ENCODE assay signal across 1 cellular context in genomic region chr10:93600861-93601773, GRCh38.
TF ChIP-seq lines count a peak whose summit lies in the region.

TSS of gene RBP4 (minus strand) at chr10:93601235. CDS start at chr10:93601028, 207 bp downstream.

TF ChIP-seq in HepG2, 621 proteins besides CTCF, POLR2A, EP300 and RAD21 (continued from another document and continues in another):
- TF ChIP-seq, protein P1, sequence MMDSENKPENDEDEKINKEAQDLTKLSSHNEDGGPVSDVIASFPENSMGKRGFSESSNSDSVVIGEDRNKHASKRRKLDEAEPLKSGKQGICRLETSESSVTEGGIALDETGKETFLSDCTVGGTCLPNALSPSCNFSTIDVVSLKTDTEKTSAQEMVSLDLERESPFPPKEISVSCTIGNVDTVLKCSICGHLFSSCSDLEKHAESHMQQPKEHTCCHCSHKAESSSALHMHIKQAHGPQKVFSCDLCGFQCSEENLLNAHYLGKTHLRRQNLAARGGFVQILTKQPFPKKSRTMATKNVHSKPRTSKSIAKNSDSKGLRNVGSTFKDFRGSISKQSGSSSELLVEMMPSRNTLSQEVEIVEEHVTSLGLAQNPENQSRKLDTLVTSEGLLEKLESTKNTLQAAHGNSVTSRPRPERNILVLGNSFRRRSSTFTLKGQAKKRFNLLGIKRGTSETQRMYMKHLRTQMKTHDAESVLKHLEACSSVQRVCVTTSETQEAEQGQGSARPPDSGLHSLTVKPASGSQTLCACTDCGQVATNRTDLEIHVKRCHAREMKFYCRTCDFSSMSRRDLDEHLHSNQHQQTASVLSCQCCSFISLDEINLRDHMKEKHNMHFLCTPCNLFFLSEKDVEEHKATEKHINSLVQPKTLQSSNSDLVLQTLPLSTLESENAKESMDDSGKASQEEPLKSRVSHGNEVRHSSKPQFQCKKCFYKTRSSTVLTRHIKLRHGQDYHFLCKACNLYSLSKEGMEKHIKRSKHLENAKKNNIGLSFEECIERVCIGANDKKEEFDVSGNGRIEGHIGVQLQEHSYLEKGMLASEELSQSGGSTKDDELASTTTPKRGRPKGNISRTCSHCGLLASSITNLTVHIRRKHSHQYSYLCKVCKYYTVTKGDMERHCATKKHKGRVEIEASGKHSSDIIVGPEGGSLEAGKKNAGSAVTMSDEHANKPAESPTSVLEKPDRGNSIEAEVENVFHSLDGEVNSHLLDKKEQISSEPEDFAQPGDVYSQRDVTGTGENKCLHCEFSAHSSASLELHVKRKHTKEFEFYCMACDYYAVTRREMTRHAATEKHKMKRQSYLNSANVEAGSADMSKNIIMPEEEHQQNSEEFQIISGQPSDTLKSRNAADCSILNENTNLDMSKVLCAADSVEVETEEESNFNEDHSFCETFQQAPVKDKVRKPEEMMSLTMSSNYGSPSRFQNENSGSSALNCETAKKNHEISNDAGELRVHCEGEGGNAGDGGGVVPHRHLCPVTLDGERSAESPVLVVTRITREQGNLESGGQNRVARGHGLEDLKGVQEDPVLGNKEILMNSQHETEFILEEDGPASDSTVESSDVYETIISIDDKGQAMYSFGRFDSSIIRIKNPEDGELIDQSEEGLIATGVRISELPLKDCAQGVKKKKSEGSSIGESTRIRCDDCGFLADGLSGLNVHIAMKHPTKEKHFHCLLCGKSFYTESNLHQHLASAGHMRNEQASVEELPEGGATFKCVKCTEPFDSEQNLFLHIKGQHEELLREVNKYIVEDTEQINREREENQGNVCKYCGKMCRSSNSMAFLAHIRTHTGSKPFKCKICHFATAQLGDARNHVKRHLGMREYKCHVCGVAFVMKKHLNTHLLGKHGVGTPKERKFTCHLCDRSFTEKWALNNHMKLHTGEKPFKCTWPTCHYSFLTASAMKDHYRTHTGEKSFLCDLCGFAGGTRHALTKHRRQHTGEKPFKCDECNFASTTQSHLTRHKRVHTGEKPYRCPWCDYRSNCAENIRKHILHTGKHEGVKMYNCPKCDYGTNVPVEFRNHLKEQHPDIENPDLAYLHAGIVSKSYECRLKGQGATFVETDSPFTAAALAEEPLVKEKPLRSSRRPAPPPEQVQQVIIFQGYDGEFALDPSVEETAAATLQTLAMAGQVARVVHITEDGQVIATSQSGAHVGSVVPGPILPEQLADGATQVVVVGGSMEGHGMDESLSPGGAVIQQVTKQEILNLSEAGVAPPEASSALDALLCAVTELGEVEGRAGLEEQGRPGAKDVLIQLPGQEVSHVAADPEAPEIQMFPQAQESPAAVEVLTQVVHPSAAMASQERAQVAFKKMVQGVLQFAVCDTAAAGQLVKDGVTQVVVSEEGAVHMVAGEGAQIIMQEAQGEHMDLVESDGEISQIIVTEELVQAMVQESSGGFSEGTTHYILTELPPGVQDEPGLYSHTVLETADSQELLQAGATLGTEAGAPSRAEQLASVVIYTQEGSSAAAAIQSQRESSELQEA (CRISPR knock-in tag; IDR thresholded peaks at IDR 0.05; ENCODE audit: not compliant biosample characterization) = peak; percentile 88
- TF ChIP-seq ZNF205 (CRISPR knock-in tag; IDR thresholded peaks at IDR 0.05) (peak; percentile 59), TCF7L2 (IDR thresholded peaks at IDR 0.05; ENCODE audit: low read depth, low read length) (no peak), ZNF317 (CRISPR knock-in tag; IDR thresholded peaks at IDR 0.05) (no peak), ZNF274 (CRISPR knock-in tag; IDR thresholded peaks at IDR 0.05) (peak; percentile 94), NFIB (CRISPR knock-in tag; IDR thresholded peaks at IDR 0.05; ENCODE audit: borderline replicate concordance) (no peak), TMF1 (CRISPR knock-in tag; IDR thresholded peaks at IDR 0.05; ENCODE audit: low read depth) (peak; percentile 46; the same call in 1 of the 2 replicates), ZNF841 (CRISPR knock-in tag; IDR thresholded peaks at IDR 0.05; ENCODE audit: borderline replicate concordance) (0 out of 2 replicates have a peak, but pooled peaks have one; percentile 29), ZNF180 (CRISPR knock-in tag; IDR thresholded peaks at IDR 0.05; ENCODE audit: borderline replicate concordance, low read depth) (no peak), ZNF574 (CRISPR knock-in tag; IDR thresholded peaks at IDR 0.05) (peak; percentile 72; the same call in 1 of the 2 replicates), ZNF331 (CRISPR knock-in tag; IDR thresholded peaks at IDR 0.05) (peak; percentile 54; the same call in 1 of the 2 replicates), NBN (conservative IDR thresholded peaks at IDR 0.05) (no peak), ZNF772 (CRISPR knock-in tag; IDR thresholded peaks at IDR 0.05) (peak; percentile 56), ZBTB1 (CRISPR knock-in tag; IDR thresholded peaks at IDR 0.05; ENCODE audit: borderline replicate concordance) (no peak), NR2F1 (CRISPR knock-in tag; IDR thresholded peaks at IDR 0.05) (peak in 1 of 2 experiments; percentile 41; a peak in 2 of 4 replicates), ZNF232 (CRISPR knock-in tag; IDR thresholded peaks at IDR 0.05; ENCODE audit: borderline replicate concordance) (peak; percentile 16; the same call in 1 of the 2 replicates), ZNF296 (CRISPR knock-in tag; conservative IDR thresholded peaks at IDR 0.05) (0 out of 2 replicates have a peak, but pooled peaks have one; percentile 33), ZFP36 (IDR thresholded peaks at IDR 0.05; ENCODE audit: borderline replicate concordance, low read depth, low read length, partially characterized antibody) (no peak), SSRP1 (CRISPR knock-in tag; IDR thresholded peaks at IDR 0.05) (no peak), ZFP37 (CRISPR knock-in tag; IDR thresholded peaks at IDR 0.05; ENCODE audit: borderline replicate concordance) (no peak), NCOA5 (CRISPR knock-in tag; IDR thresholded peaks at IDR 0.05) (no peak), POLR2AphosphoS5 (IDR thresholded peaks at IDR 0.05; ENCODE audit: low read depth, low read length) (peak; percentile 79), ZNF746 (CRISPR knock-in tag; IDR thresholded peaks at IDR 0.05) (peak; percentile 82), KDM4B (CRISPR knock-in tag; IDR thresholded peaks at IDR 0.05) (peak; percentile 56), PLRG1 (conservative IDR thresholded peaks at IDR 0.05) (no peak), ARID5B (CRISPR knock-in tag; IDR thresholded peaks at IDR 0.05) (peak; percentile 85), CCDC6 (CRISPR knock-in tag; IDR thresholded peaks at IDR 0.05) (peak; percentile 75)
- TF ChIP-seq, protein P2, sequence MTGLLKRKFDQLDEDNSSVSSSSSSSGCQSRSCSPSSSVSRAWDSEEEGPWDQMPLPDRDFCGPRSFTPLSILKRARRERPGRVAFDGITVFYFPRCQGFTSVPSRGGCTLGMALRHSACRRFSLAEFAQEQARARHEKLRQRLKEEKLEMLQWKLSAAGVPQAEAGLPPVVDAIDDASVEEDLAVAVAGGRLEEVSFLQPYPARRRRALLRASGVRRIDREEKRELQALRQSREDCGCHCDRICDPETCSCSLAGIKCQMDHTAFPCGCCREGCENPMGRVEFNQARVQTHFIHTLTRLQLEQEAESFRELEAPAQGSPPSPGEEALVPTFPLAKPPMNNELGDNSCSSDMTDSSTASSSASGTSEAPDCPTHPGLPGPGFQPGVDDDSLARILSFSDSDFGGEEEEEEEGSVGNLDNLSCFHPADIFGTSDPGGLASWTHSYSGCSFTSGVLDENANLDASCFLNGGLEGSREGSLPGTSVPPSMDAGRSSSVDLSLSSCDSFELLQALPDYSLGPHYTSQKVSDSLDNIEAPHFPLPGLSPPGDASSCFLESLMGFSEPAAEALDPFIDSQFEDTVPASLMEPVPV (CRISPR knock-in tag; IDR thresholded peaks at IDR 0.05) = peak; percentile 32; the same call in 1 of the 2 replicates
- TF ChIP-seq, protein P3, sequence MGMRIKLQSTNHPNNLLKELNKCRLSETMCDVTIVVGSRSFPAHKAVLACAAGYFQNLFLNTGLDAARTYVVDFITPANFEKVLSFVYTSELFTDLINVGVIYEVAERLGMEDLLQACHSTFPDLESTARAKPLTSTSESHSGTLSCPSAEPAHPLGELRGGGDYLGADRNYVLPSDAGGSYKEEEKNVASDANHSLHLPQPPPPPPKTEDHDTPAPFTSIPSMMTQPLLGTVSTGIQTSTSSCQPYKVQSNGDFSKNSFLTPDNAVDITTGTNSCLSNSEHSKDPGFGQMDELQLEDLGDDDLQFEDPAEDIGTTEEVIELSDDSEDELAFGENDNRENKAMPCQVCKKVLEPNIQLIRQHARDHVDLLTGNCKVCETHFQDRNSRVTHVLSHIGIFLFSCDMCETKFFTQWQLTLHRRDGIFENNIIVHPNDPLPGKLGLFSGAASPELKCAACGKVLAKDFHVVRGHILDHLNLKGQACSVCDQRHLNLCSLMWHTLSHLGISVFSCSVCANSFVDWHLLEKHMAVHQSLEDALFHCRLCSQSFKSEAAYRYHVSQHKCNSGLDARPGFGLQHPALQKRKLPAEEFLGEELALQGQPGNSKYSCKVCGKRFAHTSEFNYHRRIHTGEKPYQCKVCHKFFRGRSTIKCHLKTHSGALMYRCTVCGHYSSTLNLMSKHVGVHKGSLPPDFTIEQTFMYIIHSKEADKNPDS (CRISPR knock-in tag; IDR thresholded peaks at IDR 0.05) = peak; percentile 62; the same call in 1 of the 2 replicates
- TF ChIP-seq, protein P4, sequence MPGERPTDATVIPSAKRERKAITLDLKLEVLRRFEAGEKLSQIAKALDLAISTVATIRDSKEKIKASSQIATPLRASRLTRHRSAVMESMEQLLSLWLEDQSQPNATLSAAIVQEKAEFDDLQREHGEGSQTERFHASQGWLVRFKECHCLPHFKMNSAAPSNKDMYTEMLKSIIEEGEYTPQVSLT (CRISPR knock-in tag; IDR thresholded peaks at IDR 0.05; ENCODE audit: borderline replicate concordance, low read depth) = no peak; the same call in 1 of the 2 replicates
- TF ChIP-seq, protein P5, sequence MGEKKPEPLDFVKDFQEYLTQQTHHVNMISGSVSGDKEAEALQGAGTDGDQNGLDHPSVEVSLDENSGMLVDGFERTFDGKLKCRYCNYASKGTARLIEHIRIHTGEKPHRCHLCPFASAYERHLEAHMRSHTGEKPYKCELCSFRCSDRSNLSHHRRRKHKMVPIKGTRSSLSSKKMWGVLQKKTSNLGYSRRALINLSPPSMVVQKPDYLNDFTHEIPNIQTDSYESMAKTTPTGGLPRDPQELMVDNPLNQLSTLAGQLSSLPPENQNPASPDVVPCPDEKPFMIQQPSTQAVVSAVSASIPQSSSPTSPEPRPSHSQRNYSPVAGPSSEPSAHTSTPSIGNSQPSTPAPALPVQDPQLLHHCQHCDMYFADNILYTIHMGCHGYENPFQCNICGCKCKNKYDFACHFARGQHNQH (CRISPR knock-in tag; IDR thresholded peaks at IDR 0.05) = peak; percentile 80
- TF ChIP-seq, protein P6, sequence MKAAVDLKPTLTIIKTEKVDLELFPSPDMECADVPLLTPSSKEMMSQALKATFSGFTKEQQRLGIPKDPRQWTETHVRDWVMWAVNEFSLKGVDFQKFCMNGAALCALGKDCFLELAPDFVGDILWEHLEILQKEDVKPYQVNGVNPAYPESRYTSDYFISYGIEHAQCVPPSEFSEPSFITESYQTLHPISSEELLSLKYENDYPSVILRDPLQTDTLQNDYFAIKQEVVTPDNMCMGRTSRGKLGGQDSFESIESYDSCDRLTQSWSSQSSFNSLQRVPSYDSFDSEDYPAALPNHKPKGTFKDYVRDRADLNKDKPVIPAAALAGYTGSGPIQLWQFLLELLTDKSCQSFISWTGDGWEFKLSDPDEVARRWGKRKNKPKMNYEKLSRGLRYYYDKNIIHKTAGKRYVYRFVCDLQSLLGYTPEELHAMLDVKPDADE (CRISPR knock-in tag; IDR thresholded peaks at IDR 0.05) = 0 out of 2 replicates have a peak, but pooled peaks have one; percentile 46
- TF ChIP-seq, protein P7, sequence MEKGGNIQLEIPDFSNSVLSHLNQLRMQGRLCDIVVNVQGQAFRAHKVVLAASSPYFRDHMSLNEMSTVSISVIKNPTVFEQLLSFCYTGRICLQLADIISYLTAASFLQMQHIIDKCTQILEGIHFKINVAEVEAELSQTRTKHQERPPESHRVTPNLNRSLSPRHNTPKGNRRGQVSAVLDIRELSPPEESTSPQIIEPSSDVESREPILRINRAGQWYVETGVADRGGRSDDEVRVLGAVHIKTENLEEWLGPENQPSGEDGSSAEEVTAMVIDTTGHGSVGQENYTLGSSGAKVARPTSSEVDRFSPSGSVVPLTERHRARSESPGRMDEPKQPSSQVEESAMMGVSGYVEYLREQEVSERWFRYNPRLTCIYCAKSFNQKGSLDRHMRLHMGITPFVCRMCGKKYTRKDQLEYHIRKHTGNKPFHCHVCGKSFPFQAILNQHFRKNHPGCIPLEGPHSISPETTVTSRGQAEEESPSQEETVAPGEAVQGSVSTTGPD (CRISPR knock-in tag; IDR thresholded peaks at IDR 0.05) = no peak
